Comparison of ENCODE assay signal across 1 cellular context in genomic region chr16:3158014-3158497, GRCh38.
TF ChIP-seq lines count a peak whose summit lies in the region.

No MANE protein-coding gene starts in this region.

TF ChIP-seq in GM23338, 12 proteins besides CTCF, POLR2A, EP300 and RAD21 (continued from another document):
- TF ChIP-seq ZNF462 (CRISPR knock-in tag; IDR thresholded peaks at IDR 0.05) (no peak), CREB1 (CRISPR knock-in tag; IDR thresholded peaks at IDR 0.05; ENCODE audit: low read depth) (no peak), EZH2phosphoT487 (IDR thresholded peaks at IDR 0.05; ENCODE audit: unreplicated experiment) (no peak)
